Comparison of ENCODE assay signal across 1 cellular context in the genomic region with DNA sequence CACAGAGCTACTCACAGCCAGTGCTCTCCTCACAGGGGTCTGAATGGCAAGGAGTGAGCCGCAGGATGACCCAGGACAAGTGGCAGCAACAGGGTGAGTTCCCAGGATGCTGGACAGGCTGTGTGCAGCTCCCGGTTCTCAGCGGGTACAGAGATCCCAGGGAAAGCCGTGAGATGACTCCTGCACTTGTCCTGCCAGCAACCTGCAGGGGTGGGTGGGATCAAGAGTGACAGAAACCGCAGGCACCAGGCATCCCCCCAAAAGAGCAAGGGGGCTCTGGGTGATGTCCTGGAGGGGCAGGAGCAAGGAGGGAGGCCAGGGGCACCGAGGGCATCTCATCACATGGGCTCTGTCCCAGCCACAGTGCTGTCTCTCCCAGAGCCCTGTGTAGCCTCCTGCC.
TF ChIP-seq lines count a peak whose summit lies in the region.

No MANE protein-coding gene starts in this region.

TF ChIP-seq in HepG2, 621 proteins besides CTCF, POLR2A, EP300 and RAD21:
- TF ChIP-seq, protein P1, sequence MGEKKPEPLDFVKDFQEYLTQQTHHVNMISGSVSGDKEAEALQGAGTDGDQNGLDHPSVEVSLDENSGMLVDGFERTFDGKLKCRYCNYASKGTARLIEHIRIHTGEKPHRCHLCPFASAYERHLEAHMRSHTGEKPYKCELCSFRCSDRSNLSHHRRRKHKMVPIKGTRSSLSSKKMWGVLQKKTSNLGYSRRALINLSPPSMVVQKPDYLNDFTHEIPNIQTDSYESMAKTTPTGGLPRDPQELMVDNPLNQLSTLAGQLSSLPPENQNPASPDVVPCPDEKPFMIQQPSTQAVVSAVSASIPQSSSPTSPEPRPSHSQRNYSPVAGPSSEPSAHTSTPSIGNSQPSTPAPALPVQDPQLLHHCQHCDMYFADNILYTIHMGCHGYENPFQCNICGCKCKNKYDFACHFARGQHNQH (CRISPR knock-in tag; IDR thresholded peaks at IDR 0.05) = no peak
- no peak for TF ChIP-seq HNF4G (IDR thresholded peaks at IDR 0.05; ENCODE audit: borderline replicate concordance, low read depth, low read length)
- no peak for TF ChIP-seq HNF4G (CRISPR knock-in tag; IDR thresholded peaks at IDR 0.05; ENCODE audit: borderline replicate concordance, low read depth)
- no peak for TF ChIP-seq ZNF816 (CRISPR knock-in tag; IDR thresholded peaks at IDR 0.05; ENCODE audit: borderline replicate concordance)
- TF ChIP-seq, protein P2, sequence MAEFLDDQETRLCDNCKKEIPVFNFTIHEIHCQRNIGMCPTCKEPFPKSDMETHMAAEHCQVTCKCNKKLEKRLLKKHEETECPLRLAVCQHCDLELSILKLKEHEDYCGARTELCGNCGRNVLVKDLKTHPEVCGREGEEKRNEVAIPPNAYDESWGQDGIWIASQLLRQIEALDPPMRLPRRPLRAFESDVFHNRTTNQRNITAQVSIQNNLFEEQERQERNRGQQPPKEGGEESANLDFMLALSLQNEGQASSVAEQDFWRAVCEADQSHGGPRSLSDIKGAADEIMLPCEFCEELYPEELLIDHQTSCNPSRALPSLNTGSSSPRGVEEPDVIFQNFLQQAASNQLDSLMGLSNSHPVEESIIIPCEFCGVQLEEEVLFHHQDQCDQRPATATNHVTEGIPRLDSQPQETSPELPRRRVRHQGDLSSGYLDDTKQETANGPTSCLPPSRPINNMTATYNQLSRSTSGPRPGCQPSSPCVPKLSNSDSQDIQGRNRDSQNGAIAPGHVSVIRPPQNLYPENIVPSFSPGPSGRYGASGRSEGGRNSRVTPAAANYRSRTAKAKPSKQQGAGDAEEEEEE (CRISPR knock-in tag; IDR thresholded peaks at IDR 0.05; ENCODE audit: borderline replicate concordance) = no peak
- no peak for TF ChIP-seq KMT2A (CRISPR knock-in tag; IDR thresholded peaks at IDR 0.05)
- TF ChIP-seq, protein P3, sequence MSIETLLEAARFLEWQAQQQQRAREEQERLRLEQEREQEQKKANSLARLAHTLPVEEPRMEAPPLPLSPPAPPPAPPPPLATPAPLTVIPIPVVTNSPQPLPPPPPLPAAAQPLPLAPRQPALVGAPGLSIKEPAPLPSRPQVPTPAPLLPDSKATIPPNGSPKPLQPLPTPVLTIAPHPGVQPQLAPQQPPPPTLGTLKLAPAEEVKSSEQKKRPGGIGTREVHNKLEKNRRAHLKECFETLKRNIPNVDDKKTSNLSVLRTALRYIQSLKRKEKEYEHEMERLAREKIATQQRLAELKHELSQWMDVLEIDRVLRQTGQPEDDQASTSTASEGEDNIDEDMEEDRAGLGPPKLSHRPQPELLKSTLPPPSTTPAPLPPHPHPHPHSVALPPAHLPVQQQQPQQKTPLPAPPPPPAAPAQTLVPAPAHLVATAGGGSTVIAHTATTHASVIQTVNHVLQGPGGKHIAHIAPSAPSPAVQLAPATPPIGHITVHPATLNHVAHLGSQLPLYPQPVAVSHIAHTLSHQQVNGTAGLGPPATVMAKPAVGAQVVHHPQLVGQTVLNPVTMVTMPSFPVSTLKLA (IDR thresholded peaks at IDR 0.05) = no peak
- no peak for TF ChIP-seq ZNF605 (CRISPR knock-in tag; IDR thresholded peaks at IDR 0.05)
- TF ChIP-seq MTA1 (CRISPR knock-in tag; IDR thresholded peaks at IDR 0.05; ENCODE audit: borderline replicate concordance) = no peak
- TF ChIP-seq, protein P4, sequence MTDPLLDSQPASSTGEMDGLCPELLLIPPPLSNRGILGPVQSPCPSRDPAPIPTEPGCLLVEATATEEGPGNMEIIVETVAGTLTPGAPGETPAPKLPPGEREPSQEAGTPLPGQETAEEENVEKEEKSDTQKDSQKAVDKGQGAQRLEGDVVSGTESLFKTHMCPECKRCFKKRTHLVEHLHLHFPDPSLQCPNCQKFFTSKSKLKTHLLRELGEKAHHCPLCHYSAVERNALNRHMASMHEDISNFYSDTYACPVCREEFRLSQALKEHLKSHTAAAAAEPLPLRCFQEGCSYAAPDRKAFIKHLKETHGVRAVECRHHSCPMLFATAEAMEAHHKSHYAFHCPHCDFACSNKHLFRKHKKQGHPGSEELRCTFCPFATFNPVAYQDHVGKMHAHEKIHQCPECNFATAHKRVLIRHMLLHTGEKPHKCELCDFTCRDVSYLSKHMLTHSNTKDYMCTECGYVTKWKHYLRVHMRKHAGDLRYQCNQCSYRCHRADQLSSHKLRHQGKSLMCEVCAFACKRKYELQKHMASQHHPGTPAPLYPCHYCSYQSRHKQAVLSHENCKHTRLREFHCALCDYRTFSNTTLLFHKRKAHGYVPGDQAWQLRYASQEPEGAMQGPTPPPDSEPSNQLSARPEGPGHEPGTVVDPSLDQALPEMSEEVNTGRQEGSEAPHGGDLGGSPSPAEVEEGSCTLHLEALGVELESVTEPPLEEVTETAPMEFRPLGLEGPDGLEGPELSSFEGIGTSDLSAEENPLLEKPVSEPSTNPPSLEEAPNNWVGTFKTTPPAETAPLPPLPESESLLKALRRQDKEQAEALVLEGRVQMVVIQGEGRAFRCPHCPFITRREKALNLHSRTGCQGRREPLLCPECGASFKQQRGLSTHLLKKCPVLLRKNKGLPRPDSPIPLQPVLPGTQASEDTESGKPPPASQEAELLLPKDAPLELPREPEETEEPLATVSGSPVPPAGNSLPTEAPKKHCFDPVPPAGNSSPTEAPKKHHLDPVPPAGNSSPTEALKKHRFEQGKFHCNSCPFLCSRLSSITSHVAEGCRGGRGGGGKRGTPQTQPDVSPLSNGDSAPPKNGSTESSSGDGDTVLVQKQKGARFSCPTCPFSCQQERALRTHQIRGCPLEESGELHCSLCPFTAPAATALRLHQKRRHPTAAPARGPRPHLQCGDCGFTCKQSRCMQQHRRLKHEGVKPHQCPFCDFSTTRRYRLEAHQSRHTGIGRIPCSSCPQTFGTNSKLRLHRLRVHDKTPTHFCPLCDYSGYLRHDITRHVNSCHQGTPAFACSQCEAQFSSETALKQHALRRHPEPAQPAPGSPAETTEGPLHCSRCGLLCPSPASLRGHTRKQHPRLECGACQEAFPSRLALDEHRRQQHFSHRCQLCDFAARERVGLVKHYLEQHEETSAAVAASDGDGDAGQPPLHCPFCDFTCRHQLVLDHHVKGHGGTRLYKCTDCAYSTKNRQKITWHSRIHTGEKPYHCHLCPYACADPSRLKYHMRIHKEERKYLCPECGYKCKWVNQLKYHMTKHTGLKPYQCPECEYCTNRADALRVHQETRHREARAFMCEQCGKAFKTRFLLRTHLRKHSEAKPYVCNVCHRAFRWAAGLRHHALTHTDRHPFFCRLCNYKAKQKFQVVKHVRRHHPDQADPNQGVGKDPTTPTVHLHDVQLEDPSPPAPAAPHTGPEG (CRISPR knock-in tag; IDR thresholded peaks at IDR 0.05) = no peak
TF ChIP-seq in HepG2: peak in this region for 0.
